11 cellular contexts compared by ENCODE assay signal in genomic region chr9:85523202-85523601, GRCh38.
A peak's percentile ranks its signal among the peaks of the same experiment; 100 is the strongest.
DNase-seq lines count a peak whose midpoint lies in the region; ATAC-seq and TF ChIP-seq lines count a peak whose summit lies in the region.
"Had no signal": no experiment of that assay in that cellular context is flagged by ENCODE, and none has a peak within 500 bp of the region (broad histone marks: within the 10 kb centered on the region; RNA-seq: fewer than 3 reads in every experiment).

No MANE protein-coding gene starts in this region.

- CTCF ChIA-PET in activated CD4-positive, alpha-beta T cell treated with anti-CD3 and anti-CD28 coated beads, Interleukin-2, amount 10 ng/mL, durations not matched to agents 7 days and 5 days (lab: Charles Lee): no interaction called here

- H3K4me1 ChIP-seq in parathyroid adenoma: no peaks in the 10 kb centered on the region

- peak overlapping the region; percentile 51 for H3K4me2 ChIP-seq in parathyroid adenoma (ENCODE audit: low read length)

- peak overlapping the region; percentile 48 for H3K4me3 ChIP-seq in fibroblast of mammary gland (ENCODE audit: control insufficient read depth, low read depth, low read length)
- no peak overlapping the region for H3K4me3 ChIP-seq in parathyroid adenoma (ENCODE audit: low read depth, low read length)

- H3K36me3 Mint-ChIP-seq in activated CD4-positive, alpha-beta T cell treated with anti-CD3 and anti-CD28 coated beads, Interleukin-2, amount 10 ng/mL, durations not matched to agents 7 days and 5 days (ENCODE audit: low read depth): no peaks in the 10 kb centered on the region
- H3K36me3 Mint-ChIP-seq: memory B cell; stimulated activated memory B cell treated with anti-CD40 and anti-IgM and Interleukin-4, amounts not matched to agents 10 μg/mL and 1 μg/mL and 100 μg/mL, for 72 hours had no signal

- no peak overlapping the region for H3K9ac ChIP-seq in parathyroid adenoma

- no peak overlapping the region for H2AFZ ChIP-seq in parathyroid adenoma

- peaks cover 6% of the 10 kb centered on the region for H3K4me1 Mint-ChIP-seq in activated CD4-positive, alpha-beta T cell treated with anti-CD3 and anti-CD28 coated beads, Interleukin-2, amount 10 ng/mL, durations not matched to agents 7 days and 5 days

- DNase-seq in DMS53 (lab: John Stamatoyannopoulos, UW) (peak; percentile 9), DMS53 treated with DMSO at 0.1 percent for 48 hours (lab: John Stamatoyannopoulos, UW; ENCODE audit: unreplicated experiment) (no peak), NCI-H69 (lab: John Stamatoyannopoulos, UW) (peak; percentile 36), fibroblast of mammary gland (ENCODE audit: low read depth) (no peak)
- DNase-seq in activated CD4-positive, alpha-beta T cell treated with anti-CD3 and anti-CD28 coated beads, Interleukin-2, amount 10 ng/mL, durations not matched to agents 7 days and 5 days: no peak
- DNase-seq: Karpas-422 had no signal

- no peak overlapping the region for H3K4me3 Mint-ChIP-seq in activated CD4-positive, alpha-beta T cell treated with anti-CD3 and anti-CD28 coated beads, Interleukin-2, amount 10 ng/mL, durations not matched to agents 7 days and 5 days

- no peaks in the 10 kb centered on the region for H3K9me3 Mint-ChIP-seq in activated CD4-positive, alpha-beta T cell treated with anti-CD3 and anti-CD28 coated beads, Interleukin-2, amount 10 ng/mL, durations not matched to agents 7 days and 5 days

- TF ChIP-seq CTCF in fibroblast of mammary gland (conservative IDR thresholded peaks at IDR 0.05; ENCODE audit: control insufficient read depth, insufficient read depth, low read depth, low read length): no peak
- TF ChIP-seq CTCF in parathyroid adenoma (IDR thresholded peaks at IDR 0.05): no peak

- H3K79me2 ChIP-seq in parathyroid adenoma: no peaks in the 10 kb centered on the region

- POLR2A ChIA-PET in activated CD4-positive, alpha-beta T cell treated with anti-CD3 and anti-CD28 coated beads, Interleukin-2, amount 10 ng/mL, durations not matched to agents 7 days and 5 days (lab: Charles Lee): no interaction called here

- H3K36me3 ChIP-seq in parathyroid adenoma (ENCODE audit: control insufficient read depth, insufficient read depth, low read length): no peaks in the 10 kb centered on the region

- peaks cover 45% of the 10 kb centered on the region for H3K27me3 Mint-ChIP-seq in activated CD4-positive, alpha-beta T cell treated with anti-CD3 and anti-CD28 coated beads, Interleukin-2, amount 10 ng/mL, durations not matched to agents 7 days and 5 days

- no peaks in the 10 kb centered on the region for H3K27me3 ChIP-seq in parathyroid adenoma (ENCODE audit: control insufficient read depth, insufficient read depth, low read length)

- no peak overlapping the region for H3K27ac Mint-ChIP-seq in activated CD4-positive, alpha-beta T cell treated with anti-CD3 and anti-CD28 coated beads, Interleukin-2, amount 10 ng/mL, durations not matched to agents 7 days and 5 days
- H3K27ac Mint-ChIP-seq: memory B cell; stimulated activated memory B cell treated with anti-CD40 and anti-IgM and Interleukin-4, amounts not matched to agents 10 μg/mL and 1 μg/mL and 100 μg/mL, for 72 hours had no signal

- no peak for ATAC-seq in HG02884 (IDR thresholded peaks at IDR 0.05; ENCODE audit: unreplicated experiment)
- ATAC-seq in activated CD4-positive, CD25-positive, alpha-beta regulatory T cell treated with anti-CD3 and anti-CD28 coated beads, Interleukin-2, amount 50 U/mL, for 24 hours: no peak

- no peak overlapping the region for H3K27ac ChIP-seq in parathyroid adenoma

- H3K9me3 ChIP-seq in parathyroid adenoma (ENCODE audit: control insufficient read depth, low read length): no peaks in the 10 kb centered on the region

Comparison
In these comparisons a context has a peak if more than half of its experiments do, and no peak if none do; other contexts are left out.
1. DNase-seq: peak in DMS53 (single experiment) and NCI-H69 (single experiment); none in DMS53 treated with DMSO at 0.1 percent for 48 hours (single experiment), fibroblast of mammary gland (single experiment) and activated CD4-positive, alpha-beta T cell treated with anti-CD3 and anti-CD28 coated beads, Interleukin-2, amount 10 ng/mL, durations not matched to agents 7 days and 5 days (single experiment).